33 cellular contexts compared by ENCODE assay signal in genomic region chr9:28287413-28287812, GRCh38.
"Had no signal": no experiment of that assay in that cellular context is flagged by ENCODE, and none has a peak within 500 bp of the region (broad histone marks: within the 10 kb centered on the region; RNA-seq: fewer than 3 reads in every experiment).

No MANE protein-coding gene starts in this region.

- H3K4me1 Mint-ChIP-seq: activated B cell treated with CpG ODN at 0.5 μM for 24 hours; activated CD4-positive, alpha-beta memory T cell treated with anti-CD3 and anti-CD28 coated beads, Interleukin-2, amount 10 ng/mL, durations not matched to agents 7 days and 5 days; activated CD8-positive, alpha-beta memory T cell treated with anti-CD3 and anti-CD28 coated beads, Interleukin-2, amount 10 ng/mL, durations not matched to agents 7 days and 5 days; activated naive CD8-positive, alpha-beta T cell treated with anti-CD3 and anti-CD28 coated beads for 36 hours; activated T-helper 17 cell treated with anti-CD3 and anti-CD28 coated beads, Interleukin-2, amount 50 U/mL, for 72 hours had no signal

- H3K4me3 Mint-ChIP-seq: activated B cell treated with CpG ODN at 0.5 μM for 24 hours; activated CD4-positive, alpha-beta memory T cell treated with anti-CD3 and anti-CD28 coated beads, Interleukin-2, amount 10 ng/mL, durations not matched to agents 7 days and 5 days; activated CD8-positive, alpha-beta memory T cell treated with anti-CD3 and anti-CD28 coated beads, Interleukin-2, amount 10 ng/mL, durations not matched to agents 7 days and 5 days; activated naive CD8-positive, alpha-beta T cell treated with anti-CD3 and anti-CD28 coated beads for 36 hours; activated T-cell treated with anti-CD3 and anti-CD28 coated beads, Interleukin-2, amount 50 U/mL, for 72 hours; activated T-helper 17 cell treated with anti-CD3 and anti-CD28 coated beads, Interleukin-2, amount 50 U/mL, for 72 hours had no signal

- FAIRE-seq: K562 had no signal

- H3K27me3 Mint-ChIP-seq: activated B cell treated with CpG ODN at 0.5 μM for 24 hours; activated CD4-positive, alpha-beta memory T cell treated with anti-CD3 and anti-CD28 coated beads, Interleukin-2, amount 10 ng/mL, durations not matched to agents 7 days and 5 days; activated CD8-positive, alpha-beta memory T cell treated with anti-CD3 and anti-CD28 coated beads, Interleukin-2, amount 10 ng/mL, durations not matched to agents 7 days and 5 days; activated naive CD8-positive, alpha-beta T cell treated with anti-CD3 and anti-CD28 coated beads for 36 hours; activated T-helper 17 cell treated with anti-CD3 and anti-CD28 coated beads, Interleukin-2, amount 50 U/mL, for 72 hours had no signal

- H3K36me3 Mint-ChIP-seq: activated CD8-positive, alpha-beta memory T cell treated with anti-CD3 and anti-CD28 coated beads, Interleukin-2, amount 10 ng/mL, durations not matched to agents 7 days and 5 days; activated naive CD8-positive, alpha-beta T cell treated with anti-CD3 and anti-CD28 coated beads for 36 hours had no signal

- DNase-seq: activated B cell treated with CpG ODN at 0.5 μM for 24 hours; activated CD4-positive, alpha-beta memory T cell treated with anti-CD3 and anti-CD28 coated beads, Interleukin-2, amount 10 ng/mL, durations not matched to agents 7 days and 5 days; activated CD4-positive, alpha-beta T cell treated with anti-CD3 and anti-CD28 coated beads for 4 hours; activated CD4-positive, alpha-beta T cell treated with anti-CD3 and anti-CD28 coated beads, Interleukin-2, amount 50 U/mL, for 1 hour; activated CD4-positive, CD25-positive, alpha-beta regulatory T cell treated with anti-CD3 and anti-CD28 coated beads, Interleukin-2, amount 50 U/mL, for 72 hours; activated CD8-positive, alpha-beta memory T cell treated with anti-CD3 and anti-CD28 coated beads for 24 hours; activated CD8-positive, alpha-beta memory T cell treated with anti-CD3 and anti-CD28 coated beads, Interleukin-2, amount 10 ng/mL, durations not matched to agents 7 days and 5 days; activated CD8-positive, alpha-beta memory T cell treated with anti-CD3 and anti-CD28 coated beads, Interleukin-2, amount 50 U/mL, for 48 hours; activated effector memory CD4-positive, alpha-beta T cell treated with anti-CD3 and anti-CD28 coated beads, Interleukin-2, amount 50 U/mL, for 16 hours; activated naive CD4-positive, alpha-beta T cell; activated naive CD4-positive, alpha-beta T cell treated with anti-CD3 and anti-CD28 coated beads, Interleukin-2, amount 50 U/mL, for 16 hours; activated naive CD8-positive, alpha-beta T cell treated with anti-CD3 and anti-CD28 coated beads for 36 hours; activated T-cell treated with anti-CD3 and anti-CD28 coated beads, Interleukin-2, amount 50 U/mL, for 72 hours; amniotic stem cell; aorta; brain microvascular endothelial cell; central memory CD4-positive, alpha-beta T cell; NCI-H1092 treated with DMSO at 0.1 percent for 48 hours; NCI-H146; NCI-H187; NCI-H2029 treated with DMSO at 0.1 percent for 48 hours; NCI-H2107; NCI-H226; NCI-H524 treated with DMSO at 0.1 percent for 48 hours; NCI-H748 treated with DMSO at 0.1 percent for 48 hours; SHP77; SJCRH30; SW 1271; T-helper 1 cell; T-helper 2 cell; T-helper 9 cell had no signal

- H3K27ac Mint-ChIP-seq: activated B cell treated with CpG ODN at 0.5 μM for 24 hours; activated CD4-positive, alpha-beta memory T cell treated with anti-CD3 and anti-CD28 coated beads, Interleukin-2, amount 10 ng/mL, durations not matched to agents 7 days and 5 days; activated CD8-positive, alpha-beta memory T cell treated with anti-CD3 and anti-CD28 coated beads, Interleukin-2, amount 10 ng/mL, durations not matched to agents 7 days and 5 days; activated naive CD8-positive, alpha-beta T cell treated with anti-CD3 and anti-CD28 coated beads for 36 hours; activated T-cell treated with anti-CD3 and anti-CD28 coated beads, Interleukin-2, amount 50 U/mL, for 72 hours; activated T-helper 17 cell treated with anti-CD3 and anti-CD28 coated beads, Interleukin-2, amount 50 U/mL, for 72 hours had no signal

- H3K9me3 Mint-ChIP-seq: activated B cell treated with CpG ODN at 0.5 μM for 24 hours; activated naive CD8-positive, alpha-beta T cell treated with anti-CD3 and anti-CD28 coated beads for 36 hours had no signal
